ENCODE assay signal across 1 cellular context in the genomic region with DNA sequence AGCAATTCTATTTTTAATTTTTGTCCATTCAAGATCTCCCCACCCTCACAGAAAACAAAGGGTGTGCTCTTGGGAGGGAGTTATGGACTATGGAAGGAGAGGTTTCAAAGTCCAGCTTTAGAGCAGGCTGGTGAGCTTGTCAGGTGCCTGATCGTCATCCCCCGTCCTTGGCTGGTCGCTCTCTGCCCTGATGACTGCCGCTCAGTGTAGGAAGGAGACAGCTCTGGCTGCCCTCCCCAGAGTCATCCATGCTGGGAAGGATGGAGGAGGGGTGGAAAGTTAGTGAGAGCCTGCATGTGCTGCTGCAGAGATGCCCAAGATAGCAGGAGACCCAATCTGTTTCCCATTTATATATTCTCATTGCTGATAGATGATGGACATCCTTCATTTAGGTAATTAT.
TF ChIP-seq lines count a peak whose summit lies in the region.

No MANE protein-coding gene starts in this region.

TF ChIP-seq in GM23338, 12 proteins besides CTCF, POLR2A, EP300 and RAD21 (continued from another document):
- TF ChIP-seq, protein P1, sequence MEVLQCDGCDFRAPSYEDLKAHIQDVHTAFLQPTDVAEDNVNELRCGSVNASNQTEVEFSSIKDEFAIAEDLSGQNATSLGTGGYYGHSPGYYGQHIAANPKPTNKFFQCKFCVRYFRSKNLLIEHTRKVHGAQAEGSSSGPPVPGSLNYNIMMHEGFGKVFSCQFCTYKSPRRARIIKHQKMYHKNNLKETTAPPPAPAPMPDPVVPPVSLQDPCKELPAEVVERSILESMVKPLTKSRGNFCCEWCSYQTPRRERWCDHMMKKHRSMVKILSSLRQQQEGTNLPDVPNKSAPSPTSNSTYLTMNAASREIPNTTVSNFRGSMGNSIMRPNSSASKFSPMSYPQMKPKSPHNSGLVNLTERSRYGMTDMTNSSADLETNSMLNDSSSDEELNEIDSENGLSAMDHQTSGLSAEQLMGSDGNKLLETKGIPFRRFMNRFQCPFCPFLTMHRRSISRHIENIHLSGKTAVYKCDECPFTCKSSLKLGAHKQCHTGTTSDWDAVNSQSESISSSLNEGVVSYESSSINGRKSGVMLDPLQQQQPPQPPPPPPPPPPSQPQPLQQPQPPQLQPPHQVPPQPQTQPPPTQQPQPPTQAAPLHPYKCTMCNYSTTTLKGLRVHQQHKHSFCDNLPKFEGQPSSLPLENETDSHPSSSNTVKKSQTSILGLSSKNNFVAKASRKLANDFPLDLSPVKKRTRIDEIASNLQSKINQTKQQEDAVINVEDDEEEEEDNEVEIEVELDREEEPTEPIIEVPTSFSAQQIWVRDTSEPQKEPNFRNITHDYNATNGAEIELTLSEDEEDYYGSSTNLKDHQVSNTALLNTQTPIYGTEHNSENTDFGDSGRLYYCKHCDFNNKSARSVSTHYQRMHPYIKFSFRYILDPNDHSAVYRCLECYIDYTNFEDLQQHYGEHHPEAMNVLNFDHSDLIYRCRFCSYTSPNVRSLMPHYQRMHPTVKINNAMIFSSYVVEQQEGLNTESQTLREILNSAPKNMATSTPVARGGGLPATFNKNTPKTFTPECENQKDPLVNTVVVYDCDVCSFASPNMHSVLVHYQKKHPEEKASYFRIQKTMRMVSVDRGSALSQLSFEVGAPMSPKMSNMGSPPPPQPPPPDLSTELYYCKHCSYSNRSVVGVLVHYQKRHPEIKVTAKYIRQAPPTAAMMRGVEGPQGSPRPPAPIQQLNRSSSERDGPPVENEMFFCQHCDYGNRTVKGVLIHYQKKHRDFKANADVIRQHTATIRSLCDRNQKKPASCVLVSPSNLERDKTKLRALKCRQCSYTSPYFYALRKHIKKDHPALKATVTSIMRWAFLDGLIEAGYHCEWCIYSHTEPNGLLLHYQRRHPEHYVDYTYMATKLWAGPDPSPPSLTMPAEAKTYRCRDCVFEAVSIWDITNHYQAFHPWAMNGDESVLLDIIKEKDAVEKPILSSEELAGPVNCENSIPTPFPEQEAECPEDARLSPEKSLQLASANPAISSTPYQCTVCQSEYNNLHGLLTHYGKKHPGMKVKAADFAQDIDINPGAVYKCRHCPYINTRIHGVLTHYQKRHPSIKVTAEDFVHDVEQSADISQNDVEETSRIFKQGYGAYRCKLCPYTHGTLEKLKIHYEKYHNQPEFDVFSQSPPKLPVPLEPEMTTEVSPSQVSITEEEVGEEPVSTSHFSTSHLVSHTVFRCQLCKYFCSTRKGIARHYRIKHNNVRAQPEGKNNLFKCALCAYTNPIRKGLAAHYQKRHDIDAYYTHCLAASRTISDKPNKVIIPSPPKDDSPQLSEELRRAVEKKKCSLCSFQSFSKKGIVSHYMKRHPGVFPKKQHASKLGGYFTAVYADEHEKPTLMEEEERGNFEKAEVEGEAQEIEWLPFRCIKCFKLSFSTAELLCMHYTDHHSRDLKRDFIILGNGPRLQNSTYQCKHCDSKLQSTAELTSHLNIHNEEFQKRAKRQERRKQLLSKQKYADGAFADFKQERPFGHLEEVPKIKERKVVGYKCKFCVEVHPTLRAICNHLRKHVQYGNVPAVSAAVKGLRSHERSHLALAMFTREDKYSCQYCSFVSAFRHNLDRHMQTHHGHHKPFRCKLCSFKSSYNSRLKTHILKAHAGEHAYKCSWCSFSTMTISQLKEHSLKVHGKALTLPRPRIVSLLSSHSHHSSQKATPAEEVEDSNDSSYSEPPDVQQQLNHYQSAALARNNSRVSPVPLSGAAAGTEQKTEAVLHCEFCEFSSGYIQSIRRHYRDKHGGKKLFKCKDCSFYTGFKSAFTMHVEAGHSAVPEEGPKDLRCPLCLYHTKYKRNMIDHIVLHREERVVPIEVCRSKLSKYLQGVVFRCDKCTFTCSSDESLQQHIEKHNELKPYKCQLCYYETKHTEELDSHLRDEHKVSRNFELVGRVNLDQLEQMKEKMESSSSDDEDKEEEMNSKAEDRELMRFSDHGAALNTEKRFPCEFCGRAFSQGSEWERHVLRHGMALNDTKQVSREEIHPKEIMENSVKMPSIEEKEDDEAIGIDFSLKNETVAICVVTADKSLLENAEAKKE (CRISPR knock-in tag; IDR thresholded peaks at IDR 0.05): no peak
- TF ChIP-seq JUNB (IDR thresholded peaks at IDR 0.05; ENCODE audit: unreplicated experiment): no peak
- TF ChIP-seq, protein P2, sequence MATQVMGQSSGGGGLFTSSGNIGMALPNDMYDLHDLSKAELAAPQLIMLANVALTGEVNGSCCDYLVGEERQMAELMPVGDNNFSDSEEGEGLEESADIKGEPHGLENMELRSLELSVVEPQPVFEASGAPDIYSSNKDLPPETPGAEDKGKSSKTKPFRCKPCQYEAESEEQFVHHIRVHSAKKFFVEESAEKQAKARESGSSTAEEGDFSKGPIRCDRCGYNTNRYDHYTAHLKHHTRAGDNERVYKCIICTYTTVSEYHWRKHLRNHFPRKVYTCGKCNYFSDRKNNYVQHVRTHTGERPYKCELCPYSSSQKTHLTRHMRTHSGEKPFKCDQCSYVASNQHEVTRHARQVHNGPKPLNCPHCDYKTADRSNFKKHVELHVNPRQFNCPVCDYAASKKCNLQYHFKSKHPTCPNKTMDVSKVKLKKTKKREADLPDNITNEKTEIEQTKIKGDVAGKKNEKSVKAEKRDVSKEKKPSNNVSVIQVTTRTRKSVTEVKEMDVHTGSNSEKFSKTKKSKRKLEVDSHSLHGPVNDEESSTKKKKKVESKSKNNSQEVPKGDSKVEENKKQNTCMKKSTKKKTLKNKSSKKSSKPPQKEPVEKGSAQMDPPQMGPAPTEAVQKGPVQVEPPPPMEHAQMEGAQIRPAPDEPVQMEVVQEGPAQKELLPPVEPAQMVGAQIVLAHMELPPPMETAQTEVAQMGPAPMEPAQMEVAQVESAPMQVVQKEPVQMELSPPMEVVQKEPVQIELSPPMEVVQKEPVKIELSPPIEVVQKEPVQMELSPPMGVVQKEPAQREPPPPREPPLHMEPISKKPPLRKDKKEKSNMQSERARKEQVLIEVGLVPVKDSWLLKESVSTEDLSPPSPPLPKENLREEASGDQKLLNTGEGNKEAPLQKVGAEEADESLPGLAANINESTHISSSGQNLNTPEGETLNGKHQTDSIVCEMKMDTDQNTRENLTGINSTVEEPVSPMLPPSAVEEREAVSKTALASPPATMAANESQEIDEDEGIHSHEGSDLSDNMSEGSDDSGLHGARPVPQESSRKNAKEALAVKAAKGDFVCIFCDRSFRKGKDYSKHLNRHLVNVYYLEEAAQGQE (IDR thresholded peaks at IDR 0.05; ENCODE audit: unreplicated experiment): no peak
- no peak for TF ChIP-seq CREB1 (CRISPR knock-in tag; IDR thresholded peaks at IDR 0.05; ENCODE audit: low read depth)
- no peak for TF ChIP-seq STAT1 (IDR thresholded peaks at IDR 0.05; ENCODE audit: unreplicated experiment)
